Comparison of ENCODE assay signal across 9 cellular contexts in the genomic region with DNA sequence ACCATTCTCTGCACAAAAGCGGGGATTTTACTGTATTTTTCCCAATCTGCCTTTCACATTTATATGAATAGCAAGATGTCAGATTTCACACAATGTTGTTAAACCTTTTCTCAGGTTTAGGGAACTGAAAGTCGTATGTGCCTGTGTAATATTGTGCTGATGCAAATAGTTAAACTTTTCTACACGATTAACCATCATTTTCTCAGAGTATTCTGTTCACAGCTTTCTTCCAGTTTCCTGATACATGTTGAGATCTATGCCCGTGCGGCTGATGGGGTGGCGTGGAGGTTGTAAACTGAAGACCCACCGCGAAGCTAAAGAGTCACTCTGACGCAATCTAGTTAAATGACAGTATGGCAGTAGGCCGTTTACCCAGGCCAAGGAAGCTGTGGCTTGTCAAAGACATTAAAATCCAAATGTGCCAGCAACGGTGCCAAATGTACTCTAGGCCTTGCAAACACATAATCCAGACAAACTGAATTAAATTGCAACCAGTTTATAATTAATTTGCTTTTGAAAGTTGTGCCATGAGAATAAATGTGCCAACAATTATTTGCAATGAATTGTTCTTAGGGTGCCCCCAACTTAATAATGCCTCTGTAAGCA.
DNase-seq lines count a peak whose midpoint lies in the region; ATAC-seq and TF ChIP-seq lines count a peak whose summit lies in the region.
"Had no signal": no experiment of that assay in that cellular context is flagged by ENCODE, and none has a peak within 500 bp of the region (broad histone marks: within the 10 kb centered on the region; RNA-seq: fewer than 3 reads in every experiment).

No MANE protein-coding gene starts in this region.

- H3K27me3 ChIP-seq in right lobe of liver = no peaks in the 10 kb centered on the region
- H3K27me3 ChIP-seq in psoas muscle (ENCODE audit: insufficient read depth in 3 of 3, low read length in 2 of 3) = peaks cover 0 to 5% (median 0%) of the 10 kb centered on the region in 3 donors

- ATAC-seq in GM18498 (IDR thresholded peaks at IDR 0.05; ENCODE audit: unreplicated experiment) (peak; percentile 78), GM21381 (IDR thresholded peaks at IDR 0.05; ENCODE audit: unreplicated experiment) (peak; percentile 81), HG03159 (IDR thresholded peaks at IDR 0.05; ENCODE audit: unreplicated experiment) (peak; percentile 80), right lobe of liver (no peak), psoas muscle (no peak)

- no peak for TF ChIP-seq POLR2A in right lobe of liver (IDR thresholded peaks at IDR 0.05)

- H3K4me1 ChIP-seq in right lobe of liver (no peaks in the 10 kb centered on the region), psoas muscle (peaks cover 3% of the 10 kb centered on the region)
- H3K4me1 ChIP-seq: Caco-2 had no signal

- H3K36me3 ChIP-seq in right lobe of liver (no peaks in the 10 kb centered on the region), psoas muscle (ENCODE audit: insufficient read depth in 1 of 2, low read depth in 1 of 2) (no peaks in the 10 kb centered on the region)

- H3K27ac ChIP-seq in right lobe of liver (no peak overlapping the region), psoas muscle (no peak overlapping the region)

- intact Hi-C loops in right lobe of liver (cut with DNase I) (no loop called here), psoas muscle (cut with DNase I) (no loop called here)

- H3K4me3 ChIP-seq in right lobe of liver = no peak overlapping the region
- H3K4me3 ChIP-seq in psoas muscle = no peak overlapping the region

- DNase-seq in SKM-1 (lab: John Stamatoyannopoulos, UW; ENCODE audit: unreplicated experiment) = peak; percentile 28
- no peak for DNase-seq in NCI-H187 treated with DMSO at 0.1 percent for 48 hours (lab: John Stamatoyannopoulos, UW)
- no peak for DNase-seq in activated T-cell treated with anti-CD3 and anti-CD28 coated beads, Interleukin-2, amount 50 U/mL, for 1 hour
- DNase-seq in right lobe of liver = no peak
- DNase-seq in psoas muscle = no peak
- DNase-seq: Caco-2 had no signal

- TF ChIP-seq CTCF in right lobe of liver (IDR thresholded peaks at IDR 0.05) (no peak), psoas muscle (IDR thresholded peaks at IDR 0.05) (no peak)

- no peaks in the 10 kb centered on the region for H3K9me3 ChIP-seq in right lobe of liver
- H3K9me3 ChIP-seq in psoas muscle = no peaks in the 10 kb centered on the region
- H3K9me3 ChIP-seq: Caco-2 had no signal

- 53% methylated on average over 11 of the region's 11 CpGs for WGBS in right lobe of liver (ENCODE audit: insufficient coverage, low coverage, low lambda C conversion rate, missing lambda C conversion rate)
- WGBS in psoas muscle, 3 donors = 52 to 64% (median 57%) methylated on average over 11 of the region's 11 CpGs

Comparison
In these comparisons a context has a peak if more than half of its experiments do, and no peak if none do; other contexts are left out.
1. ATAC-seq: peak in GM18498 (single experiment), GM21381 (single experiment) and HG03159 (single experiment); none in right lobe of liver (0 of 4) and psoas muscle (0 of 4).